Comparison of ENCODE assay signal across 21 cellular contexts in the genomic region with DNA sequence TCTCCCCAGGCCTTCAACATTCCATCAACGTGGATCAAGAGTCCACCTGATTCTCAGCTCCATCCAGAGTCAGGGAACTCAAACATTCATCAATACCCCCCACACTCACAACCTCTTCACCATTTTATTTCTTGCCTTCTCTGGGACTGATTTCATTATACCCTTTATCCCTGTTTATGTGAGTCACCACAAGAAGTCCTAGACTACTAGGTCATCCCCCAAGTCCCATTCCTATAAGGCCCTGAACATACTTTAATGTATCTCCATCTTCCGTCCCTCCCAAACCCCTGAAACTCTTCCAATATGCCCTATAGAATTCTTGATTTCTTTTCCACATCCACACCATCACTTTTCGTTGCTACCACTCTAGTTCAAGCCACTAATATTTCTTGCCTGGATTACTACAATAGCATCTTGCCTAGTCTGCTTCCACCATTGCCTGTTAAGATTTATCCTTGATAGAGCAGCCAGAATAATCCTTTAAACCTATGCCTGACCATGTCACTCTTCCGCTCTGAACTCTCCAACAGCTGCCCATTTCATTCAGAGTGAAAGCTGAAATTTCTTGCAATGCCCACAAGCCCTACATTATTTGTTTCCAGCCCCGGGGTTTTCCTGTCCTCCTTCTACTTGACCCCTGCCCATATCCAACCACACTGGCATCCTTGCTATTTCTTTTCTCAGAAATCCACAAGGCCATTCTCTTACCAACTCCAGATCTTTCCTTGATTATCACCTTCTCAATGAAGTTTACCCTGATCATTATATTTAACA.
"Had no signal": no experiment of that assay in that cellular context is flagged by ENCODE, and none has a peak within 500 bp of the region (broad histone marks: within the 10 kb centered on the region; RNA-seq: fewer than 3 reads in every experiment).

No MANE protein-coding gene starts in this region.

- H3K4me3 ChIP-seq: colonic mucosa, heart left ventricle, mucosa of descending colon, neural progenitor cell, ovary, smooth muscle cell, tibial artery, upper lobe of left lung, uterus had no signal

- DNase-seq: colonic mucosa; dermis blood vessel endothelial cell; endodermal cell; erythroblast; foreskin keratinocyte; heart left ventricle; hippocampal formation; kidney glomerular epithelial cell; mammary epithelial cell; mucosa of descending colon; natural killer cell; nucleus accumbens; ovary; right cardiac atrium; stimulated activated CD4-positive, alpha-beta T cell treated with anti-CD3 and anti-CD28 coated beads, Interleukin-2, amount 100 ng/mL, for 48 hours; stimulated activated naive CD4-positive, alpha-beta T cell treated with Interleukin-2 at 50 U/mL for 16 hours; tibial artery; upper lobe of left lung; uterus had no signal

- H3K4me2 ChIP-seq: neural progenitor cell, smooth muscle cell had no signal

- ATAC-seq: foreskin keratinocyte, heart left ventricle, natural killer cell, right cardiac atrium had no signal

- H3K9me3 ChIP-seq: colonic mucosa, ovary, uterus had no signal

- H3K27me3 ChIP-seq: colonic mucosa, foreskin keratinocyte, heart left ventricle, neural progenitor cell, ovary, tibial artery, upper lobe of left lung, uterus had no signal

- H2AFZ ChIP-seq: neural progenitor cell had no signal

- H3K27ac ChIP-seq: colonic mucosa, foreskin keratinocyte, heart left ventricle, neural progenitor cell, ovary, tibial artery, upper lobe of left lung, uterus had no signal

- H3K9ac ChIP-seq: neural progenitor cell had no signal

- H3K4me1 ChIP-seq: colonic mucosa, foreskin keratinocyte, heart left ventricle, neural progenitor cell, upper lobe of left lung, uterus had no signal

- H3K36me3 ChIP-seq: colonic mucosa, heart left ventricle, neural progenitor cell, ovary, tibial artery, upper lobe of left lung, uterus had no signal
